Comparison of ENCODE assay signal across 9 cellular contexts in genomic region chr2:134718956-134719814, GRCh38. TPM values are rescaled to one million over a fixed set of nuclear protein-coding genes. Genes with fewer than 3 reads are reported as not detected.
A peak's percentile ranks its signal among the peaks of the same experiment; 100 is the strongest.
DNase-seq lines count a peak whose midpoint lies in the region; ATAC-seq and TF ChIP-seq lines count a peak whose summit lies in the region.
"Had no signal": no experiment of that assay in that cellular context is flagged by ENCODE, and none has a peak within 500 bp of the region (broad histone marks: within the 10 kb centered on the region; RNA-seq: fewer than 3 reads in every experiment).

Gene TMEM163, minus strand, starts transcription at chr2:134719000.

- TF ChIP-seq POLR2A in esophagus muscularis mucosa (IDR thresholded peaks at IDR 0.05; ENCODE audit: low read depth), result no peak

- H3K27ac ChIP-seq in esophagus muscularis mucosa (replicated peaks in 1 of 4) (no peak within 1 kb of the TSS), neural progenitor cell (no peak within 1 kb of the TSS)
- H3K27ac ChIP-seq: SK-N-MC had no signal

- H2AFZ ChIP-seq in neural progenitor cell (replicated peaks), result peak within 1 kb of the TSS; percentile 92

- H3K36me3 Mint-ChIP-seq in neural progenitor cell, result no peaks in the 10 kb centered on the region

- H3K27me3 ChIP-seq in esophagus muscularis mucosa (peaks cover 0 to 91% (median 23%) of the 10 kb centered on the region in 4 donors), neural progenitor cell (peaks cover 84% of the 10 kb centered on the region)

- H3K27me3 Mint-ChIP-seq in neural progenitor cell (ENCODE audit: insufficient read depth, low read depth), result peaks cover 48% of the 10 kb centered on the region

- H4K20me1 ChIP-seq in neural progenitor cell (ENCODE audit: low read depth), result peaks cover 10% of the 10 kb centered on the region

- H3F3A ChIP-seq in neural progenitor cell (ENCODE audit: low read depth), result peaks cover 13% of the 10 kb centered on the region

- H3K9ac ChIP-seq in neural progenitor cell, result no peak within 1 kb of the TSS

- H3K4me3 ChIP-seq in esophagus muscularis mucosa, result peak within 1 kb of the TSS; percentile 44 to 60 (median 50)
- peak within 1 kb of the TSS; percentile 79 for H3K4me3 ChIP-seq in neural progenitor cell
- H3K4me3 ChIP-seq: SK-N-MC had no signal

- H3K27ac Mint-ChIP-seq in neural progenitor cell, result no peak within 1 kb of the TSS

- DNase-seq in NCI-H1436 (lab: John Stamatoyannopoulos, UW) (peak; percentile 14), NCI-H1436 treated with DMSO at 0.1 percent for 48 hours (lab: John Stamatoyannopoulos, UW) (no peak), esophagus muscularis mucosa (ENCODE audit: extremely low spot score) (peak; percentile 84), neural progenitor cell (ENCODE audit: low spot score) (peak; percentile 81), EL (no peak)
- DNase-seq in activated CD4-positive, alpha-beta T cell treated with anti-CD3 and anti-CD28 coated beads, Interleukin-2, amount 50 U/mL, for 1 hour, result peak; percentile 10

- H3K4me1 ChIP-seq in esophagus muscularis mucosa (peaks cover 9 to 26% (median 19%) of the 10 kb centered on the region in 4 donors), neural progenitor cell (peaks cover 17% of the 10 kb centered on the region)

- H3K9me3 ChIP-seq in esophagus muscularis mucosa, result no peaks in the 10 kb centered on the region
- no peaks in the 10 kb centered on the region for H3K9me3 ChIP-seq in neural progenitor cell (ENCODE audit: low read depth)

- intact Hi-C loops in esophagus muscularis mucosa (cut with DNase I), result no loop called here

- H3K4me1 Mint-ChIP-seq in neural progenitor cell, result peaks cover 13% of the 10 kb centered on the region

- ATAC-seq in HG03565 (IDR thresholded peaks at IDR 0.05; ENCODE audit: unreplicated experiment) (peak; percentile 35), GM21737 (IDR thresholded peaks at IDR 0.05; ENCODE audit: unreplicated experiment) (no peak)

- H3K9me3 Mint-ChIP-seq in neural progenitor cell, result peaks cover 8% of the 10 kb centered on the region

- TF ChIP-seq EP300 in esophagus muscularis mucosa (IDR thresholded peaks at IDR 0.05), result no peak

- peak within 1 kb of the TSS; percentile 99 for H3K4me2 ChIP-seq in neural progenitor cell

- TF ChIP-seq CTCF in esophagus muscularis mucosa (IDR thresholded peaks at IDR 0.05) (no peak), neural progenitor cell (IDR thresholded peaks at IDR 0.05) (no peak)

- H3K36me3 ChIP-seq in esophagus muscularis mucosa (no peaks in the 10 kb centered on the region), neural progenitor cell (no peaks in the 10 kb centered on the region)

- WGBS in esophagus muscularis mucosa, result 27% methylated on average over 21 of the region's 77 CpGs

- peak within 1 kb of the TSS; percentile 87 for H3K4me3 Mint-ChIP-seq in neural progenitor cell

- H3K79me2 ChIP-seq in neural progenitor cell (ENCODE audit: low read depth), result no peaks in the 10 kb centered on the region

RNA-seq across cellular contexts. Expression of gene TMEM163, which starts in this region (rescaled TPM):
- total RNA-seq in esophagus muscularis mucosa, result 1 to 10 TPM in 3 of 4 donors, under 1 TPM in 1; 0.42 to 1.3 (median 1.1) TPM
- total RNA-seq in neural progenitor cell (ENCODE audit: low replicate concordance), result 0.95 and 1.2 TPM in 2 replicates

Comparison
In these comparisons a context has a peak if more than half of its experiments do, and no peak if none do; other contexts are left out.
1. DNase-seq: peak in NCI-H1436 (single experiment), activated CD4-positive, alpha-beta T cell treated with anti-CD3 and anti-CD28 coated beads, Interleukin-2, amount 50 U/mL, for 1 hour (single experiment), esophagus muscularis mucosa (single experiment) and neural progenitor cell (single experiment); none in NCI-H1436 treated with DMSO at 0.1 percent for 48 hours (single experiment) and EL (single experiment).